22 cellular contexts compared by ENCODE assay signal in genomic region chr11:2123628-2123960, GRCh38. TPM values are rescaled to one million over a fixed set of nuclear protein-coding genes. Genes with fewer than 3 reads are reported as not detected.
"Had no signal": no experiment of that assay in that cellular context is flagged by ENCODE, and none has a peak within 500 bp of the region (broad histone marks: within the 10 kb centered on the region; RNA-seq: fewer than 3 reads in every experiment).

No MANE protein-coding gene starts in this region.

- ATAC-seq: activated CD8-positive, alpha-beta memory T cell treated with anti-CD3 and anti-CD28 coated beads, Interleukin-2, amount 10 ng/mL, durations not matched to agents 7 days and 5 days; WTC11 had no signal

- H3K4me1 Mint-ChIP-seq: activated CD8-positive, alpha-beta memory T cell treated with anti-CD3 and anti-CD28 coated beads, Interleukin-2, amount 10 ng/mL, durations not matched to agents 7 days and 5 days; activated naive CD8-positive, alpha-beta T cell treated with anti-CD3 and anti-CD28 coated beads for 36 hours; WTC11 had no signal

- H3K9me3 Mint-ChIP-seq: activated T-cell treated with anti-CD3 and anti-CD28 coated beads, Interleukin-2, amount 50 U/mL, for 24 hours; T-helper 1 cell treated with Interleukin-12 subunit alpha and Interleukin-12 subunit beta and Interleukin-4 antibody, amounts not matched to agents 30 μg/mL and 1 μg/mL, for 36 hours; WTC11 had no signal

- H3K4me3 Mint-ChIP-seq: activated CD8-positive, alpha-beta memory T cell treated with anti-CD3 and anti-CD28 coated beads, Interleukin-2, amount 10 ng/mL, durations not matched to agents 7 days and 5 days; activated naive CD8-positive, alpha-beta T cell treated with anti-CD3 and anti-CD28 coated beads for 36 hours; activated T-cell treated with anti-CD3 and anti-CD28 coated beads, Interleukin-2, amount 50 U/mL, for 24 hours; activated T-helper 1 cell treated with anti-CD3 and anti-CD28 coated beads, Interleukin-12 subunit alpha, Interleukin-12 subunit beta, Interleukin-2, Interleukin-4 antibody, amounts not matched to agents 30 ng/mL and 10 ng/mL and 1 ng/mL, durations not matched to agents 14 hours and 24 hours and 36 hours; T-helper 1 cell treated with Interleukin-12 subunit alpha and Interleukin-12 subunit beta and Interleukin-4 antibody, amounts not matched to agents 30 μg/mL and 1 μg/mL, for 36 hours; WTC11 had no signal

- DNase-seq: activated CD4-positive, alpha-beta T cell treated with anti-CD3 and anti-CD28 coated beads for 48 hours; activated CD4-positive, alpha-beta T cell treated with anti-CD3 and anti-CD28 coated beads, Interleukin-2, amount 50 U/mL, for 4 hours; activated CD4-positive, CD25-positive, alpha-beta regulatory T cell treated with anti-CD3 and anti-CD28 coated beads, Interleukin-2, amount 50 U/mL, for 72 hours; activated CD8-positive, alpha-beta memory T cell treated with anti-CD3 and anti-CD28 coated beads, Interleukin-2, amount 10 ng/mL, durations not matched to agents 7 days and 5 days; activated effector memory CD4-positive, alpha-beta T cell treated with anti-CD3 and anti-CD28 coated beads, Interleukin-2, amount 50 U/mL, for 16 hours; activated naive CD4-positive, alpha-beta T cell treated with Interleukin-2 at 50 U/mL for 16 hours; activated naive CD8-positive, alpha-beta T cell treated with anti-CD3 and anti-CD28 coated beads for 36 hours; activated T-cell treated with anti-CD3 and anti-CD28 coated beads, Interleukin-2, amount 50 U/mL, for 24 hours; MM.1S; NCI-H1105; NCI-H1436; NCI-H1694 treated with DMSO at 0.1 percent for 48 hours; NCI-H2029 treated with DMSO at 0.1 percent for 48 hours; NCI-H345; NCI-H510A; NCI-H526 treated with DMSO at 0.1 percent for 48 hours; SHP77 treated with DMSO at 0.1 percent for 48 hours had no signal

- H3K27ac Mint-ChIP-seq: activated CD8-positive, alpha-beta memory T cell treated with anti-CD3 and anti-CD28 coated beads, Interleukin-2, amount 10 ng/mL, durations not matched to agents 7 days and 5 days; activated naive CD8-positive, alpha-beta T cell treated with anti-CD3 and anti-CD28 coated beads for 36 hours; activated T-cell treated with anti-CD3 and anti-CD28 coated beads, Interleukin-2, amount 50 U/mL, for 24 hours; activated T-helper 1 cell treated with anti-CD3 and anti-CD28 coated beads, Interleukin-12 subunit alpha, Interleukin-12 subunit beta, Interleukin-2, Interleukin-4 antibody, amounts not matched to agents 30 ng/mL and 10 ng/mL and 1 ng/mL, durations not matched to agents 14 hours and 24 hours and 36 hours; T-helper 1 cell treated with Interleukin-12 subunit alpha and Interleukin-12 subunit beta and Interleukin-4 antibody, amounts not matched to agents 30 μg/mL and 1 μg/mL, for 36 hours; WTC11 had no signal

- H3K36me3 Mint-ChIP-seq: activated CD8-positive, alpha-beta memory T cell treated with anti-CD3 and anti-CD28 coated beads, Interleukin-2, amount 10 ng/mL, durations not matched to agents 7 days and 5 days; activated naive CD8-positive, alpha-beta T cell treated with anti-CD3 and anti-CD28 coated beads for 36 hours; WTC11 had no signal

RNA-seq across cellular contexts. Expression of gene IGF2, which starts 15.6 kb away (rescaled TPM):
- total RNA-seq: OCI-LY7 had no signal

RNA-seq across cellular contexts. Expression of gene INS, which starts 37.4 kb away (rescaled TPM):
- total RNA-seq: activated CD8-positive, alpha-beta memory T cell treated with anti-CD3 and anti-CD28 coated beads, Interleukin-2, amount 10 ng/mL, durations not matched to agents 7 days and 5 days; activated naive CD8-positive, alpha-beta T cell treated with anti-CD3 and anti-CD28 coated beads for 36 hours; activated T-helper 1 cell treated with anti-CD3 and anti-CD28 coated beads, Interleukin-12 subunit alpha, Interleukin-12 subunit beta, Interleukin-2, Interleukin-4 antibody, amounts not matched to agents 30 ng/mL and 10 ng/mL and 1 ng/mL, durations not matched to agents 14 hours and 24 hours and 36 hours; OCI-LY7; SK-MEL-5; WTC11 had no signal

RNA-seq across cellular contexts. Expression of gene TH, which starts 48.0 kb away (rescaled TPM):
- total RNA-seq: activated CD8-positive, alpha-beta memory T cell treated with anti-CD3 and anti-CD28 coated beads, Interleukin-2, amount 10 ng/mL, durations not matched to agents 7 days and 5 days; activated naive CD8-positive, alpha-beta T cell treated with anti-CD3 and anti-CD28 coated beads for 36 hours; activated T-helper 1 cell treated with anti-CD3 and anti-CD28 coated beads, Interleukin-12 subunit alpha, Interleukin-12 subunit beta, Interleukin-2, Interleukin-4 antibody, amounts not matched to agents 30 ng/mL and 10 ng/mL and 1 ng/mL, durations not matched to agents 14 hours and 24 hours and 36 hours; OCI-LY7; SK-MEL-5; WTC11 had no signal
